ENCODE assay signal across 23 cellular contexts in the genomic region with DNA sequence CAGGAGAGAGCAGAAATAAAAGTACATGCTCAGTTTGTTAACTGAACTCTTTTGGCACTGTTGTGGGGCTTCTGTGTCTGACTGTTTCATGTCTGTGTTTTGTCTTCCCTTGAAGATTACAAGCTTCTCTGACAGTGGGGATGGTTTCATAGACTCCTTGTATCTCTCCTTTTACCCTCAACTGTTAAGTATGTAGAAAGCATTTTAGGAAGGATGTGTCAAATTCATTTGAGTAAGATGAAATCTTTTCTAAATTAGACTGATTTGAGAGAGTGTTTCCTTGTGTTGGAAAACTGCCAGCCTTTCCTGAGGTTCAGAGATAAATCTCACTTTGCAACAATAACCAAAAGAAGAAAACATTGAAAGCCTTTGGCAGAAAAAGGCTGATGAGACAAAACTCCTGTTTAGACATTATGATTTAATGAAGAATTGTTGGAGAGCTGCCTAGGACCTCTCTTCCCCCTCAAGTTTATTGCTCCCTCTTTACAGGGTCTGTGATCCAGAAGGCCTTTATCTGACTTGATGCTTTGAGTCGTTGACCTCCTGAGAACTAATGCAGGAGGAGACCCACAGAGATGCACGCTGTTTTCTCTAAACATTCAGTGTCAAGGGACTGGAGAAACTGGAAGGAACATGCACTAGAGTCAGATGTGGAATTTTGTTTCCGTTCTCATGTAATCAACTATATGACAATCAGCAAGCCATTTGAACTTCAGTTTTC.
DNase-seq lines count a peak whose midpoint lies in the region; ATAC-seq and TF ChIP-seq lines count a peak whose summit lies in the region.
"Had no signal": no experiment of that assay in that cellular context is flagged by ENCODE, and none has a peak within 500 bp of the region (broad histone marks: within the 10 kb centered on the region; RNA-seq: fewer than 3 reads in every experiment).

No MANE protein-coding gene starts in this region.

- H3K79me2 ChIP-seq in neural progenitor cell (ENCODE audit: low read depth): no peaks in the 10 kb centered on the region

- H3K4me1 ChIP-seq in heart right ventricle: peaks cover 3 to 96% (median 83%) of the 10 kb centered on the region in 9 donors
- peaks cover 10% of the 10 kb centered on the region for H3K4me1 ChIP-seq in neural progenitor cell
- H3K4me1 ChIP-seq: colonic mucosa had no signal

- no peak for TF ChIP-seq CTCF in heart right ventricle (IDR thresholded peaks at IDR 0.05)
- no peak for TF ChIP-seq CTCF in fibroblast of villous mesenchyme (IDR thresholded peaks at IDR 0.05; ENCODE audit: insufficient read depth, low read depth, low read length)
- no peak for TF ChIP-seq CTCF in neural progenitor cell (IDR thresholded peaks at IDR 0.05)

- DNase-seq in heart right ventricle: no peak
- DNase-seq in cardiac septum (ENCODE audit: low spot score): no peak
- peak; percentile 71 for DNase-seq in fibroblast of villous mesenchyme (ENCODE audit: low read depth)
- no peak for DNase-seq in neural progenitor cell (ENCODE audit: low spot score)
- DNase-seq in DMS53 (lab: John Stamatoyannopoulos, UW): no peak
- DNase-seq in activated CD4-positive, alpha-beta T cell treated with anti-CD3 and anti-CD28 coated beads for 48 hours: no peak
- DNase-seq in activated CD4-positive, alpha-beta memory T cell treated with anti-CD3 and anti-CD28 coated beads, Interleukin-2, amount 10 ng/mL, durations not matched to agents 7 days and 5 days: no peak
- DNase-seq: activated CD4-positive, CD25-positive, alpha-beta regulatory T cell; activated T-cell treated with anti-CD3 and anti-CD28 coated beads, Interleukin-2, amount 50 U/mL, for 72 hours; body of pancreas; CD4-positive, CD25-positive, alpha-beta regulatory T cell; colonic mucosa; foreskin melanocyte; H9; MM.1S; NCI-H1694; Peyer's patch; stimulated activated CD4-positive, alpha-beta T cell treated with anti-CD3 and anti-CD28 coated beads, Interleukin-4, amount 100 ng/mL, for 1 hour had no signal

- no peak overlapping the region for H3K4me3 ChIP-seq in heart right ventricle
- H3K4me3 ChIP-seq in fibroblast of villous mesenchyme (ENCODE audit: low read depth, low read length): no peak overlapping the region
- no peak overlapping the region for H3K4me3 ChIP-seq in neural progenitor cell
- H3K4me3 ChIP-seq: body of pancreas, colonic mucosa, GM12878, Peyer's patch, SK-N-MC, vagina had no signal

- intact Hi-C loops in heart right ventricle (cut with DNase I): loop anchor here in 4 of 10 donors (5.0 kb wide), 3 partner anchors 55 to 70 kb away; partner anchors contain the start of genes ANKS1A (in 2 of the 4) and TAF11 (in 2 of the 4)
- intact Hi-C loops in cardiac septum (cut with DNase I): loop anchor here (5.0 to 10.0 kb wide), 2 partner anchors 40 to 163 kb away; partner anchors contain the start of gene BLTP3A

- no peaks in the 10 kb centered on the region for H3K36me3 Mint-ChIP-seq in neural progenitor cell
- no peaks in the 10 kb centered on the region for H3K36me3 Mint-ChIP-seq in activated CD4-positive, alpha-beta memory T cell treated with anti-CD3 and anti-CD28 coated beads, Interleukin-2, amount 10 ng/mL, durations not matched to agents 7 days and 5 days (ENCODE audit: low read depth)

- H3K4me1 Mint-ChIP-seq in neural progenitor cell: peaks cover 27% of the 10 kb centered on the region
- peaks cover 8% of the 10 kb centered on the region for H3K4me1 Mint-ChIP-seq in activated CD4-positive, alpha-beta memory T cell treated with anti-CD3 and anti-CD28 coated beads, Interleukin-2, amount 10 ng/mL, durations not matched to agents 7 days and 5 days

- no peak overlapping the region for H3K27ac Mint-ChIP-seq in neural progenitor cell
- H3K27ac Mint-ChIP-seq in activated CD4-positive, alpha-beta memory T cell treated with anti-CD3 and anti-CD28 coated beads, Interleukin-2, amount 10 ng/mL, durations not matched to agents 7 days and 5 days: no peak overlapping the region
- H3K27ac Mint-ChIP-seq: activated naive CD8-positive, alpha-beta T cell; activated T-cell treated with anti-CD3 and anti-CD28 coated beads, Interleukin-2, amount 50 U/mL, for 72 hours had no signal

- H3K9me3 ChIP-seq in heart right ventricle (no peaks in the 10 kb centered on the region), neural progenitor cell (ENCODE audit: low read depth) (no peaks in the 10 kb centered on the region)
- H3K9me3 ChIP-seq: colonic mucosa, Peyer's patch, vagina had no signal

- H3K9me3 Mint-ChIP-seq in neural progenitor cell: no peaks in the 10 kb centered on the region
- no peaks in the 10 kb centered on the region for H3K9me3 Mint-ChIP-seq in activated CD4-positive, alpha-beta memory T cell treated with anti-CD3 and anti-CD28 coated beads, Interleukin-2, amount 10 ng/mL, durations not matched to agents 7 days and 5 days
- H3K9me3 Mint-ChIP-seq: activated T-cell treated with anti-CD3 and anti-CD28 coated beads, Interleukin-2, amount 50 U/mL, for 72 hours; CD4-positive, CD25-positive, alpha-beta regulatory T cell; H9 had no signal

- no peaks in the 10 kb centered on the region for H3K27me3 ChIP-seq in heart right ventricle
- no peaks in the 10 kb centered on the region for H3K27me3 ChIP-seq in neural progenitor cell
- H3K27me3 ChIP-seq: body of pancreas, colonic mucosa, Peyer's patch, vagina had no signal

- POLR2A ChIA-PET in activated CD4-positive, alpha-beta memory T cell treated with anti-CD3 and anti-CD28 coated beads, Interleukin-2, amount 10 ng/mL, durations not matched to agents 7 days and 5 days (lab: Charles Lee): no interaction called here

- H2AFZ ChIP-seq in neural progenitor cell (replicated peaks): no peak overlapping the region

- 33 to 40% methylated on average over 3 of the region's 3 CpGs for WGBS in heart right ventricle, 2 donors

- H3K27me3 Mint-ChIP-seq in neural progenitor cell (ENCODE audit: insufficient read depth, low read depth): no peaks in the 10 kb centered on the region
- H3K27me3 Mint-ChIP-seq in activated CD4-positive, alpha-beta memory T cell treated with anti-CD3 and anti-CD28 coated beads, Interleukin-2, amount 10 ng/mL, durations not matched to agents 7 days and 5 days: no peaks in the 10 kb centered on the region
- H3K27me3 Mint-ChIP-seq: activated naive CD8-positive, alpha-beta T cell; CD4-positive, CD25-positive, alpha-beta regulatory T cell had no signal

- H3K4me3 Mint-ChIP-seq in neural progenitor cell: no peak overlapping the region
- H3K4me3 Mint-ChIP-seq in activated CD4-positive, alpha-beta memory T cell treated with anti-CD3 and anti-CD28 coated beads, Interleukin-2, amount 10 ng/mL, durations not matched to agents 7 days and 5 days: no peak overlapping the region
- H3K4me3 Mint-ChIP-seq: activated naive CD8-positive, alpha-beta T cell; activated T-cell treated with anti-CD3 and anti-CD28 coated beads, Interleukin-2, amount 50 U/mL, for 72 hours; CD4-positive, CD25-positive, alpha-beta regulatory T cell; H9 had no signal

- ATAC-seq in heart right ventricle (peak in 3 of 8 donors; percentile 15 to 32 (median 18)), HG03045 (IDR thresholded peaks at IDR 0.05; ENCODE audit: unreplicated experiment) (no peak)
- ATAC-seq: activated T-cell treated with anti-CD3 and anti-CD28 coated beads, Interleukin-2, amount 50 U/mL, for 72 hours; body of pancreas; GM12878 had no signal

- H3K27ac ChIP-seq in heart right ventricle: peak overlapping the region in 9 of 10 donors; percentile 6 to 74 (median 31)
- H3K27ac ChIP-seq in neural progenitor cell: no peak overlapping the region
- H3K27ac ChIP-seq: body of pancreas, colonic mucosa, Peyer's patch, SK-N-MC had no signal

- H3K36me3 ChIP-seq in heart right ventricle (no peaks in the 10 kb centered on the region), neural progenitor cell (no peaks in the 10 kb centered on the region)
- H3K36me3 ChIP-seq: colonic mucosa, Peyer's patch, vagina had no signal

- CTCF ChIA-PET in activated CD4-positive, alpha-beta memory T cell treated with anti-CD3 and anti-CD28 coated beads, Interleukin-2, amount 10 ng/mL, durations not matched to agents 7 days and 5 days (lab: Charles Lee): interaction anchor here (0.6 kb wide), 1 partner anchor 544 kb away, joined by 4 read pairs; no protein-coding TSS in a partner anchor

- no peaks in the 10 kb centered on the region for H3F3A ChIP-seq in neural progenitor cell (ENCODE audit: low read depth)

- peak overlapping the region; percentile 24 for H3K9ac ChIP-seq in neural progenitor cell

- peaks cover 24% of the 10 kb centered on the region for H4K20me1 ChIP-seq in neural progenitor cell (ENCODE audit: low read depth)

- H3K4me2 ChIP-seq in neural progenitor cell: no peak overlapping the region
